Comparison of ENCODE assay signal across 8 cellular contexts in the genomic region with DNA sequence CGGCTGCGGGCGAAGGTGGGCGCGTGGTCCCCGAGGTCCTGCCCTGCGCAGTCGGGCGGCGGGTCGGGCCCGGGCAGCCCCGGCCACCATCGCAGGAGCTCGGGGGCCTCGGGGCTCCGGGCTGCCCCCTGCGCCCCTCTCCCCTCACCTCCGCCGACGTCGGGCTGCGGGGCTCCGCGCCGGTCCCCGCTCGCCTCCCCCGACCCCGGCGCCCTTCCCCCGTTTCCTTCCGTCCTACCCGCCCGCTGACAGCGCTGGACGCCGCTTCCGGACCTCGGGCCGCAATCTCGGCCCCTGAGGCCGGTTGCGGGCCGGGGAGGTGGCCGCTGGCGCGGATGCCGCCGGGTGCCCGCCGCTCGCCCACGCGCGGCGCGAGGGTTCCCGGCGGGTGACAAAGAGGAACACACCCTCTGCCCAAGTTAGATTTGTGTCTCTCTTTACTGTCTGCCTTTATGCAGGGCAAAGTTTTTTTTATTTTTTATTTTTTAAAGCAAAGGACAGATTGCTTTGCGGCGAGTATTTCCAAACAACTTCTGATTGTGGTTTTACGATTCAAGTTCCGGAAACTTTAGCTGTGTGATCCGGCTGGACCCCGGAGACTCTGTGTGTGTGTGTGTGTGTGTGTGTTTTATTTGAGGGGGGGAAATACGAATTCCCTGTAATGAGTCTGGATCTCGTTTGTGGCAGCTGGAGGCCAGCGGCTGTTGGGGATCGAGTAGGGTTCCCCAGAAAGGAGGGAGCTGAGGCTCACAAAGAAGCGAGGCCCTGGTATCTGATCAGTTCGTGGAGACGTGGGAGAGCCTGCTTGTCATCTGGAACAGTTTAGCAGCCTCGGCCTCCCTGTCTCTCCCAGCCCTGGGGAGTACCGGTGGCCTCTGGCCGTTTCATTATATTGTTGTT. TPM values are rescaled to one million over a fixed set of nuclear protein-coding genes. Genes with fewer than 3 reads are reported as not detected.
A peak's percentile ranks its signal among the peaks of the same experiment; 100 is the strongest.
DNase-seq lines count a peak whose midpoint lies in the region; ATAC-seq and TF ChIP-seq lines count a peak whose summit lies in the region.

No MANE protein-coding gene starts in this region.

- H3K27me3 ChIP-seq in adipocyte (replicated peaks; ENCODE audit: control insufficient read depth, insufficient read depth, low read length) (no peaks in the 10 kb centered on the region), iPS-15b (ENCODE audit: control insufficient read depth, insufficient read depth, low read length) (peaks cover 17% of the 10 kb centered on the region), skeletal muscle tissue (ENCODE audit: control insufficient read depth in 3 of 3, insufficient read depth in 3 of 3, low read length in 3 of 3) (peaks cover 0 to 6% (median 4%) of the 10 kb centered on the region in 3 donors)

- no peaks in the 10 kb centered on the region for H3K36me3 Mint-ChIP-seq in activated CD8-positive, alpha-beta memory T cell treated with anti-CD3 and anti-CD28 coated beads, Interleukin-2, amount 10 ng/mL, durations not matched to agents 7 days and 5 days

- DNase-seq in activated CD8-positive, alpha-beta memory T cell treated with anti-CD3 and anti-CD28 coated beads, Interleukin-2, amount 10 ng/mL, durations not matched to agents 7 days and 5 days, result no peak
- no peak for DNase-seq in activated CD8-positive, alpha-beta memory T cell treated with anti-CD3 and anti-CD28 coated beads, Interleukin-2, amount 50 U/mL, for 4 hours
- peak; percentile 20 for DNase-seq in HK-2 (ENCODE audit: unreplicated experiment)
- peak; percentile 79 for DNase-seq in adipocyte (ENCODE audit: low read depth)
- no peak for DNase-seq in erythroblast (lab: John Stamatoyannopoulos, UW)

- H3K9me3 ChIP-seq in adipocyte (ENCODE audit: control insufficient read depth, low read length) (no peaks in the 10 kb centered on the region), iPS-15b (ENCODE audit: control insufficient read depth, insufficient read depth, low read length) (no peaks in the 10 kb centered on the region), skeletal muscle tissue (ENCODE audit: control insufficient read depth in 3 of 3, low read length in 3 of 3) (no peaks in the 10 kb centered on the region)

- H3K27ac Mint-ChIP-seq in activated CD8-positive, alpha-beta memory T cell treated with anti-CD3 and anti-CD28 coated beads, Interleukin-2, amount 10 ng/mL, durations not matched to agents 7 days and 5 days, result no peak overlapping the region

- peaks cover 15% of the 10 kb centered on the region for H3K4me1 Mint-ChIP-seq in activated CD8-positive, alpha-beta memory T cell treated with anti-CD3 and anti-CD28 coated beads, Interleukin-2, amount 10 ng/mL, durations not matched to agents 7 days and 5 days

- peak overlapping the region; percentile 47 for H3K4me3 Mint-ChIP-seq in activated CD8-positive, alpha-beta memory T cell treated with anti-CD3 and anti-CD28 coated beads, Interleukin-2, amount 10 ng/mL, durations not matched to agents 7 days and 5 days

- H3K27ac ChIP-seq in skeletal muscle tissue (ENCODE audit: low read depth, low read length), result no peak overlapping the region

- H3K27me3 Mint-ChIP-seq in activated CD8-positive, alpha-beta memory T cell treated with anti-CD3 and anti-CD28 coated beads, Interleukin-2, amount 10 ng/mL, durations not matched to agents 7 days and 5 days, result peaks cover 70% of the 10 kb centered on the region

- H3K9me3 Mint-ChIP-seq in activated CD8-positive, alpha-beta memory T cell treated with anti-CD3 and anti-CD28 coated beads, Interleukin-2, amount 10 ng/mL, durations not matched to agents 7 days and 5 days (ENCODE audit: low read depth), result no peaks in the 10 kb centered on the region

- TF ChIP-seq POLR2A in erythroblast (IDR thresholded peaks at IDR 0.05; ENCODE audit: low read length), result no peak

- H3K4me1 ChIP-seq in adipocyte (ENCODE audit: control insufficient read depth, insufficient read depth, low read length) (peaks cover 13% of the 10 kb centered on the region), iPS-15b (ENCODE audit: control insufficient read depth, insufficient read depth, low read length) (peaks cover 9% of the 10 kb centered on the region), skeletal muscle tissue (ENCODE audit: control insufficient read depth in 3 of 3, insufficient read depth in 3 of 3, low read length in 3 of 3) (peaks cover 11 to 17% (median 13%) of the 10 kb centered on the region in 3 donors)

- H3K9ac ChIP-seq in adipocyte (ENCODE audit: low read length), result peak overlapping the region; percentile 89
- H3K9ac ChIP-seq in iPS-15b (ENCODE audit: low read depth, low read length), result peak overlapping the region; percentile 39
- H3K9ac ChIP-seq in skeletal muscle tissue (ENCODE audit: low read depth in 1 of 3, low read length in 3 of 3), result peak overlapping the region; percentile 44 to 68 (median 57)

- CTCF ChIA-PET in activated CD8-positive, alpha-beta memory T cell treated with anti-CD3 and anti-CD28 coated beads, Interleukin-2, amount 10 ng/mL, durations not matched to agents 7 days and 5 days (lab: Charles Lee), result interaction anchor here (0.6 kb wide), 1 partner anchor 17 kb away, joined by 5 read pairs; no protein-coding TSS in a partner anchor

- ATAC-seq in activated CD8-positive, alpha-beta memory T cell treated with anti-CD3 and anti-CD28 coated beads, Interleukin-2, amount 10 ng/mL, durations not matched to agents 7 days and 5 days, result no peak
- ATAC-seq in GM18861 (IDR thresholded peaks at IDR 0.05; ENCODE audit: unreplicated experiment), result no peak

- H3K4me3 ChIP-seq in adipocyte (ENCODE audit: low read length) (peak overlapping the region; percentile 90), iPS-15b (ENCODE audit: low read depth, low read length) (peak overlapping the region; percentile 68), skeletal muscle tissue (ENCODE audit: low read length in 3 of 3) (peak overlapping the region; percentile 57 to 64 (median 58))

- no peaks in the 10 kb centered on the region for H3K36me3 ChIP-seq in adipocyte (ENCODE audit: control insufficient read depth, insufficient read depth, low read length, severe bottlenecking)
- H3K36me3 ChIP-seq in iPS-15b (ENCODE audit: control insufficient read depth, insufficient read depth, low read length), result no peaks in the 10 kb centered on the region
- no peaks in the 10 kb centered on the region for H3K36me3 ChIP-seq in skeletal muscle tissue (ENCODE audit: control insufficient read depth in 3 of 3, insufficient read depth in 3 of 3, low read length in 3 of 3)

RNA-seq across cellular contexts. Expression of gene FARP1, which starts 1.0 kb away (rescaled TPM):
- under 1 TPM; 0.44 to 0.87 TPM for total RNA-seq in activated CD8-positive, alpha-beta memory T cell treated with anti-CD3 and anti-CD28 coated beads, Interleukin-2, amount 10 ng/mL, durations not matched to agents 7 days and 5 days
- 36.5 TPM for total RNA-seq in skeletal muscle tissue

RNA-seq across cellular contexts. Expression of gene RNF113B, which starts 33.2 kb away (rescaled TPM):
- not detected for total RNA-seq in activated CD8-positive, alpha-beta memory T cell treated with anti-CD3 and anti-CD28 coated beads, Interleukin-2, amount 10 ng/mL, durations not matched to agents 7 days and 5 days
- not detected for total RNA-seq in skeletal muscle tissue

Comparison
In these comparisons a context has a peak if more than half of its experiments do, and no peak if none do; other contexts are left out.
1. DNase-seq: peak in HK-2 (single experiment) and adipocyte (single experiment); none in activated CD8-positive, alpha-beta memory T cell treated with anti-CD3 and anti-CD28 coated beads, Interleukin-2, amount 10 ng/mL, durations not matched to agents 7 days and 5 days (single experiment), activated CD8-positive, alpha-beta memory T cell treated with anti-CD3 and anti-CD28 coated beads, Interleukin-2, amount 50 U/mL, for 4 hours (single experiment) and erythroblast (0 of 2).
2. H3K9ac ChIP-seq: peak in every context shown above with its lines; median percentile 89 in adipocyte; 57 in skeletal muscle tissue; 39 in iPS-15b.
3. RNA of gene FARP1, which starts 1.0 kb away (total RNA-seq): 36.5 TPM in skeletal muscle tissue (single experiment); 0.44 to 0.87 TPM in activated CD8-positive, alpha-beta memory T cell treated with anti-CD3 and anti-CD28 coated beads, Interleukin-2, amount 10 ng/mL, durations not matched to agents 7 days and 5 days; every median in the first group is over 10 times any median in the second.
4. Peak in every context shown above with its lines, with median percentiles within 50 percentile points of each other: H3K4me3 ChIP-seq.